In the genomic region with DNA sequence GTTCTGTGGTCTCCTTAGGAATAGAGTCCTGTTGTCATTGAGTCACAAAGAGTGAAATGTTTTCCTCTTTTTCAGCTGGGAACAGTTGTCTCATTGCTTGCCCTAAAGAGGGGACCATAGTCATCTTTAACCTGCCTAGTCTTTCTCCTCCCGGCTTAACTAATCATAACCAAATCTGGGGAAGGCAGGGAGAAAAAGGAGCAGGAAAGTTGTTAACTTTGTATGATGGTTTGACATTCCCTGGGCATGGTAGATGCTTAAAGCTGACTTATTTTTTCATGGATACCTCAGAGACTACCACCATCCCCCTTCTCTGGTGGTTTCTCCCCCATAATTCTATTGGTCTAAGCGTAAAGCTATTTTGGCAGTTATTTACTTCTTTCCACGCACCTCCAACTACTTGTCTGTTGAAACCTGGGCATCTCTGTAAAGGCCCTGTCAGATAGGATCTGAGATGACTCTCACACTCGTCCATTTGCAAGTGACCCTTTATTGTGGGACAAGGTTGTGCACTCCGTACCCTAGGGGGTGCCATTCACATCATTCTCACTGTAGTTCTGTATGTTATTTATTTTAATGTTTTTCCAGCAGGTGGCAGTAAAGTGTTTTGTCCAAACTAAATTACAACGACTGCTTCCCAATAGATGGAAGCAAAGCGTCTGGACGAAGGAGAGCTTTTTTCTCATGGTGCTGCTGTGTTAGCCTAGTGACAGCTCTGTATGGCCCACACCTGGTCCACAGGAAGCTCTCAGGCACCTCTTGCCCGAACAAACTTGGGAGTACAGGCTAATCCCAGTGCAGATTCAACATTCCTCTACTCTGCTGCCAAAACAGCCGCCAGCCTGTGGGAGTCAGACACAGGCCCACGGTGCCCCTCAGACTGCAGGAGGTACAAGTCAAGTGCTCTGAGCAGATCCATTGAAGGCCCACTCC, we compare ENCODE assay signal across 9 cellular contexts. TPM values are rescaled to one million over a fixed set of nuclear protein-coding genes. Genes with fewer than 3 reads are reported as not detected.
DNase-seq lines count a peak whose midpoint lies in the region; ATAC-seq and TF ChIP-seq lines count a peak whose summit lies in the region.
"Had no signal": no experiment of that assay in that cellular context is flagged by ENCODE, and none has a peak within 500 bp of the region (broad histone marks: within the 10 kb centered on the region; RNA-seq: fewer than 3 reads in every experiment).

No MANE protein-coding gene starts in this region.

- BruUV-seq in IMR-90 (replicated peaks; lab: Mats Ljungman, UMichigan), result no TSS peak

- H3K79me2 ChIP-seq in OCI-LY3 (ENCODE audit: low read length), result peaks cover 19% of the 10 kb centered on the region

- no peak overlapping the region for H2BK20ac ChIP-seq in IMR-90 (ENCODE audit: low read depth, low read length)

- no peak overlapping the region for H3K23ac ChIP-seq in IMR-90 (ENCODE audit: low read depth, low read length)

- peak; percentile 63 for DNase-seq in CD14-positive monocyte (ENCODE audit: low spot score)
- peak; percentile 87 for DNase-seq in IMR-90
- peak; percentile 30 for DNase-seq in activated T-cell treated with anti-CD3 and anti-CD28 coated beads for 1 hour (ENCODE audit: low read depth)
- DNase-seq in epithelial cell of prostate (ENCODE audit: low read depth, low spot score), result peak; percentile 59
- DNase-seq in naive B cell, result peak; percentile 76
- DNase-seq in stimulated activated naive CD8-positive, alpha-beta T cell treated with anti-CD3 and anti-CD28 coated beads, Interleukin-15, Interleukin-2, amounts not matched to agents 100 U/mL and 50 U/mL, for 24 hours, result peak; percentile 58

- H2AK5ac ChIP-seq in IMR-90 (ENCODE audit: low read depth, low read length), result no peak overlapping the region

- intact Hi-C loops in CD14-positive monocyte (cut with micrococcal nuclease) (loop anchor here (2.0 to 10.0 kb wide), 2 partner anchors 33 to 299 kb away; a partner anchor contains a TSS), IMR-90 (cut with micrococcal nuclease) (loop anchor here (1.0 to 2.0 kb wide), 2 partner anchors 32 to 97 kb away; no protein-coding TSS in a partner anchor)

- no peak overlapping the region for H3K4me3 ChIP-seq in IMR-90 (ENCODE audit: insufficient read depth, low read depth, low read length)
- H3K4me3 ChIP-seq in OCI-LY3 (ENCODE audit: low read length), result no peak overlapping the region

- H3K18ac ChIP-seq in IMR-90 (ENCODE audit: low read depth, low read length), result no peak overlapping the region

- in situ Hi-C loops in IMR-90 (cut with MboI; ENCODE audit: low sequenced_read_pairs), result loop anchor here (10.0 to 25.0 kb wide), 2 partner anchors 101 to 281 kb away; a partner anchor contains a TSS

- no peaks in the 10 kb centered on the region; the same call in 1 of the 2 replicates for H3K4me1 ChIP-seq in IMR-90 (ENCODE audit: control insufficient read depth, insufficient read depth, low read length)
- H3K4me1 ChIP-seq in OCI-LY3 (ENCODE audit: low read length), result peaks cover 54% of the 10 kb centered on the region

- CTCF ChIA-PET in IMR-90 (lab: Yijun Ruan, JAX), result interaction anchor here (0.6 to 1.9 kb wide), 21 partner anchors 9 to 312 kb away, joined by 3 to 17 read pairs (median 3); a partner anchor contains a TSS

- H3K4me1 Mint-ChIP-seq in CD14-positive monocyte, result peaks cover 25% of the 10 kb centered on the region
- H3K4me1 Mint-ChIP-seq in naive B cell, result peaks cover 17 to 34% (median 24%) of the 10 kb centered on the region in 3 donors

- no peak for TF ChIP-seq POLR2A in IMR-90 (IDR thresholded peaks at IDR 0.05; ENCODE audit: low read depth, low read length)

- POLR2A ChIA-PET in IMR-90 (lab: Charles Lee; ENCODE audit: unreplicated experiment), result no interaction called here

- TF ChIP-seq RAD21 in IMR-90 (IDR thresholded peaks at IDR 0.05; ENCODE audit: low read length), result peak; percentile 68

- H3K79me1 ChIP-seq in IMR-90 (ENCODE audit: low read depth in 1 of 2, low read length in 2 of 2), result peaks cover 0 to 21% of the 10 kb centered on the region in 2 experiments; a peak in 3 of 4 replicates

- dilution Hi-C loops in IMR-90 (cut with HindIII; ENCODE audit: low sequenced_read_pairs, unreplicated experiment), result no loop called here

- H4K20me1 ChIP-seq in IMR-90 (ENCODE audit: insufficient read depth, low read length) (peaks cover 19% of the 10 kb centered on the region), OCI-LY3 (ENCODE audit: insufficient read depth, low read length) (peaks cover 12% of the 10 kb centered on the region; the same call in 1 of the 2 replicates)

- no peaks in the 10 kb centered on the region for H3K27me3 ChIP-seq in IMR-90 (ENCODE audit: control insufficient read depth, insufficient read depth, low read length)
- no peaks in the 10 kb centered on the region for H3K27me3 ChIP-seq in OCI-LY3 (ENCODE audit: low read depth, low read length)

- H3K4me2 ChIP-seq in IMR-90 (ENCODE audit: low read depth, low read length), result peak overlapping the region; percentile 39; the same call in 1 of the 2 replicates
- H3K4me2 ChIP-seq in OCI-LY3 (ENCODE audit: low read length), result peak overlapping the region; percentile 46

- peak overlapping the region; percentile 59; the same call in 1 of the 2 replicates for H4K5ac ChIP-seq in IMR-90 (ENCODE audit: low read depth, low read length)

- H3K9me1 ChIP-seq in IMR-90 (ENCODE audit: insufficient read depth, low read length), result no peaks in the 10 kb centered on the region

- H2AFZ ChIP-seq in IMR-90 (replicated peaks; ENCODE audit: low read length, poor library complexity) (peak overlapping the region; percentile 91), OCI-LY3 (ENCODE audit: low read depth, low read length) (no peak overlapping the region)

- H3K9ac ChIP-seq in IMR-90 (ENCODE audit: low read depth, low read length) (peak overlapping the region; percentile 13; the same call in 1 of the 2 replicates), OCI-LY3 (ENCODE audit: low read length) (no peak overlapping the region)

- TF ChIP-seq CTCF in CD14-positive monocyte (IDR thresholded peaks at IDR 0.05) (peak; percentile 90), IMR-90 (conservative IDR thresholded peaks at IDR 0.05; ENCODE audit: low read depth, low read length) (peak; percentile 99), OCI-LY3 (IDR thresholded peaks at IDR 0.05; ENCODE audit: low read depth, low read length) (peak; percentile 92)

- H2BK15ac ChIP-seq in IMR-90 (ENCODE audit: low read depth, low read length), result no peak overlapping the region

- H3K27ac ChIP-seq in IMR-90 (ENCODE audit: insufficient read depth, low read length) (no peak overlapping the region), OCI-LY3 (ENCODE audit: low read length) (no peak overlapping the region), epithelial cell of prostate (no peak overlapping the region)

- H3K14ac ChIP-seq in IMR-90 (replicated peaks; ENCODE audit: low read depth, low read length), result no peak overlapping the region

- H3K4me3 Mint-ChIP-seq in CD14-positive monocyte (peak overlapping the region in 1 of 2 donors; percentile 0), naive B cell (peak overlapping the region in 4 of 8 donors; percentile 59 to 89 (median 62))

- H4K8ac ChIP-seq in IMR-90 (ENCODE audit: low read depth in 2 of 2, low read length in 2 of 2), result no peak overlapping the region

- H2BK120ac ChIP-seq in IMR-90 (ENCODE audit: low read depth, low read length), result no peak overlapping the region

- H3K27me3 Mint-ChIP-seq in CD14-positive monocyte (ENCODE audit: low read depth in 3 of 3) (peaks cover 3 to 15% (median 7%) of the 10 kb centered on the region in 3 donors), naive B cell (no peaks in the 10 kb centered on the region)

- ATAC-seq in GM19395 (IDR thresholded peaks at IDR 0.05; ENCODE audit: unreplicated experiment) (peak; percentile 35), IMR-90 (ENCODE audit: low read depth) (peak; percentile 59), naive B cell (ENCODE audit: low read depth in 2 of 2) (peak; percentile 32 to 48)
- peak; percentile 74 for ATAC-seq in stimulated activated naive CD8-positive, alpha-beta T cell treated with anti-CD3 and anti-CD28 coated beads, Interleukin-15, Interleukin-2, amounts not matched to agents 100 U/mL and 50 U/mL, for 24 hours

- no peak overlapping the region for H2BK5ac ChIP-seq in IMR-90 (ENCODE audit: low read depth, low read length, poor library complexity, severe bottlenecking)

- no peak overlapping the region for H2AK9ac ChIP-seq in IMR-90 (replicated peaks; ENCODE audit: low read depth, low read length, poor library complexity)

- H3K36me3 Mint-ChIP-seq in CD14-positive monocyte (peaks cover 0 to under 1% of the 10 kb centered on the region in 2 donors), naive B cell (no peaks in the 10 kb centered on the region)

- no peaks in the 10 kb centered on the region for H3K9me3 ChIP-seq in IMR-90 (ENCODE audit: control insufficient read depth, insufficient read depth, low read length)
- no peaks in the 10 kb centered on the region for H3K9me3 ChIP-seq in OCI-LY3 (ENCODE audit: insufficient read depth, low read length)

- no peaks in the 10 kb centered on the region for H3K36me3 ChIP-seq in IMR-90 (ENCODE audit: control insufficient read depth, insufficient read depth, low read length)
- peaks cover 3% of the 10 kb centered on the region for H3K36me3 ChIP-seq in OCI-LY3 (replicated peaks; ENCODE audit: low read depth, low read length)

- H3K9me3 Mint-ChIP-seq in CD14-positive monocyte (peaks cover 0 to 2% (median 0%) of the 10 kb centered on the region in 7 donors), naive B cell (no peaks in the 10 kb centered on the region)

- no peak overlapping the region for H4K91ac ChIP-seq in IMR-90 (ENCODE audit: insufficient read depth, low read depth, low read length)

- no peak overlapping the region for H3K4ac ChIP-seq in IMR-90 (ENCODE audit: low read depth, low read length)

- 8% methylated on average over 2 of the region's 11 CpGs; no CpG with 5 or more reads in 1 of the 2 experiments for WGBS in IMR-90 (ENCODE audit: extremely low coverage in 2 of 2, insufficient read length in 1 of 2), 2 experiments

- no peak overlapping the region for H3K56ac ChIP-seq in IMR-90 (ENCODE audit: extremely low read depth, insufficient read depth, low read length)

- peak overlapping the region in 2 of 7 donors; percentile 42 to 66 for H3K27ac Mint-ChIP-seq in CD14-positive monocyte
- peak overlapping the region in 5 of 6 donors; percentile 14 to 86 (median 74) for H3K27ac Mint-ChIP-seq in naive B cell

TF ChIP-seq in IMR-90, 13 proteins besides CTCF, POLR2A, EP300 and RAD21:
- TF ChIP-seq SMC3 (IDR thresholded peaks at IDR 0.05; ENCODE audit: low read depth, low read length), result peak; percentile 72
- no peak for TF ChIP-seq MAFK (IDR thresholded peaks at IDR 0.05; ENCODE audit: low read depth, low read length)

RNA-seq across cellular contexts. Expression of a gene that starts 3.0 kb away (rescaled TPM):
- 10 to 100 TPM; 11.5 to 17.0 TPM for polyA plus RNA-seq in CD14-positive monocyte
- 15.1 and 21.9 TPM in 2 replicates for total RNA-seq in IMR-90 (2012; rRNA removed)
- polyA plus RNA-seq in IMR-90 (2012; rRNA removed), result 10.6 and 14.6 TPM in 2 replicates
- 3.2 and 3.8 TPM in 2 replicates for polyA plus RNA-seq in IMR-90 (2012; cell fraction: cytosol; rRNA removed)
- polyA plus RNA-seq in IMR-90 (2012; cell fraction: nucleus; rRNA removed; ENCODE audit: low replicate concordance), result 7.9 and 26.5 TPM in 2 replicates
- 10 to 100 TPM; 34.6 to 50.7 (median 41.0) TPM for polyA plus RNA-seq in naive B cell (ENCODE audit: low read depth in 6 of 6)

RNA-seq across cellular contexts. Expression of a gene that starts 48.0 kb away (rescaled TPM):
- not detected for polyA plus RNA-seq in CD14-positive monocyte
- total RNA-seq in IMR-90 (2012; rRNA removed), result not detected in 2 replicates
- polyA plus RNA-seq in IMR-90 (2012; rRNA removed), result not detected in 2 replicates
- not detected in 2 replicates for polyA plus RNA-seq in IMR-90 (2012; cell fraction: cytosol; rRNA removed)
- polyA plus RNA-seq in IMR-90 (2012; cell fraction: nucleus; rRNA removed; ENCODE audit: low replicate concordance), result not detected in 2 replicates
- polyA plus RNA-seq in naive B cell (ENCODE audit: low read depth in 6 of 6), result not detected
- total RNA-seq: T-helper 1 cell treated with Interleukin-12 subunit alpha and Interleukin-12 subunit beta and Interleukin-4 antibody, amounts not matched to agents 30 ng/mL and 1 ng/mL, for 36 hours had no signal

Comparison
In these comparisons a context has a peak if more than half of its experiments do, and no peak if none do; other contexts are left out.
1. DNase-seq: peak in every context shown above with its lines; median percentile 87 in IMR-90; 76 in naive B cell; 63 in CD14-positive monocyte; 59 in epithelial cell of prostate; 58 in stimulated activated naive CD8-positive, alpha-beta T cell treated with anti-CD3 and anti-CD28 coated beads, Interleukin-15, Interleukin-2, amounts not matched to agents 100 U/mL and 50 U/mL, for 24 hours; 30 in activated T-cell treated with anti-CD3 and anti-CD28 coated beads for 1 hour.